In the genomic region with DNA sequence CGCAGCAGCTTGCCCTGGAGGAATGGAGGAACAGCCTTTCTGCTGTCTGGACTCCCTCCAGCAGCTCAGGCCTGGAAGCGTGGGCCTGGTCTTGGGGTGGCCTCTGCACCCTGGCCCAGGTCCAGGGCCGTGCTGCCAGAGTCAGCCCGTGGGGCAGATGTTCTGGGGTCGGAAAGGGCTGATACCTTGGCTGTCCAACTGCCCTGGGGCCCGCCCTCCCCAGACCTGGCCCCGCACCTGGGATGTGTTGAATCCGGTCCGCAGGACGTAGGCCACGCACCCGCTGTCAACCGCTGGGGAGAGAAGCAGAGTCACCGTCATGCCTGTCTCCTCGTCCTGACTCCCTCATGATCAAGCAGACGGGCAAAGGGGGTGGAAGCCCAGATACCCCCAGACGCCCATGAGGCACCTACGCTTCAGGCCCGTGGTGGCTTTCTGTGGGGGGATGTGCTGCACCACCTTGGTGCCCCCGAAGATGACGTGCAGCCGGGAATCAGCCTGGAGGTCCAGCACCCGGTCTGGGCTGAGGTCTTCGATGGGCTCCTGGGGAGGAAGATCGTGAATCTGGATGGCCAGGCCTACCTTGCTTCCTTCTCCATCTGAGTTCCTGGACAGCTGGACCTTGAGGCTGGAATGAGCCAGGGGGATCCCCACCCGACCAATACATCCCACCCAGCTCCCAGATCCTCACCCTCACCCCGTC, we compare ENCODE assay signal across 25 cellular contexts. TPM values are rescaled to one million over a fixed set of nuclear protein-coding genes. Genes with fewer than 3 reads are reported as not detected.
"Had no signal": no experiment of that assay in that cellular context is flagged by ENCODE, and none has a peak within 500 bp of the region (broad histone marks: within the 10 kb centered on the region; RNA-seq: fewer than 3 reads in every experiment).

No MANE protein-coding gene starts in this region.

- H3K36me3 Mint-ChIP-seq: natural killer cell had no signal

- H3K27ac Mint-ChIP-seq: activated naive CD8-positive, alpha-beta T cell treated with anti-CD3 and anti-CD28 coated beads, Interleukin-2, amount 10 ng/mL, durations not matched to agents 7 days and 5 days; natural killer cell; T-helper 2 cell treated with Interferon-gamma antibody and Interleukin-4, amounts not matched to agents 5 μg/mL and 100 μg/mL, for 36 hours had no signal

- H3K4me1 Mint-ChIP-seq: activated naive CD8-positive, alpha-beta T cell treated with anti-CD3 and anti-CD28 coated beads, Interleukin-2, amount 10 ng/mL, durations not matched to agents 7 days and 5 days; central memory CD8-positive, alpha-beta T cell had no signal

- H3K4me3 ChIP-seq: breast epithelium, esophagus muscularis mucosa, gastroesophageal sphincter, left ventricle myocardium inferior, ovary, prostate gland, upper lobe of right lung had no signal

- ATAC-seq: effector memory CD8-positive, alpha-beta T cell; gastroesophageal sphincter; natural killer cell; stimulated activated naive CD8-positive, alpha-beta T cell treated with anti-CD3 and anti-CD28 coated beads, Interleukin-15, Interleukin-2, amounts not matched to agents 100 U/mL and 50 U/mL, for 24 hours; T-cell; upper lobe of right lung had no signal

- H3K4me3 Mint-ChIP-seq: activated naive CD8-positive, alpha-beta T cell treated with anti-CD3 and anti-CD28 coated beads, Interleukin-2, amount 10 ng/mL, durations not matched to agents 7 days and 5 days; central memory CD8-positive, alpha-beta T cell; effector memory CD8-positive, alpha-beta T cell; natural killer cell; T-cell; T-helper 2 cell treated with Interferon-gamma antibody and Interleukin-4, amounts not matched to agents 5 μg/mL and 100 μg/mL, for 36 hours had no signal

- H3K36me3 ChIP-seq: ovary had no signal

- H3K27me3 Mint-ChIP-seq: activated naive CD8-positive, alpha-beta T cell treated with anti-CD3 and anti-CD28 coated beads, Interleukin-2, amount 10 ng/mL, durations not matched to agents 7 days and 5 days; central memory CD8-positive, alpha-beta T cell; effector memory CD8-positive, alpha-beta T cell; T-cell had no signal

- FAIRE-seq: colon, endothelial cell of umbilical vein had no signal

- H3K9me3 ChIP-seq: breast epithelium, esophagus muscularis mucosa, gastroesophageal sphincter, left ventricle myocardium inferior, ovary, prostate gland, upper lobe of right lung had no signal

- H3K27me3 ChIP-seq: breast epithelium, esophagus muscularis mucosa, gastroesophageal sphincter, ovary, upper lobe of right lung had no signal

- DNase-seq: activated CD4-positive, CD25-positive, alpha-beta regulatory T cell treated with anti-CD3 and anti-CD28 coated beads, Interleukin-2, amount 50 U/mL, for 72 hours; activated naive CD4-positive, alpha-beta T cell; activated naive CD8-positive, alpha-beta T cell treated with anti-CD3 and anti-CD28 coated beads, Interleukin-2, amount 10 ng/mL, durations not matched to agents 7 days and 5 days; activated T-cell treated with anti-CD3 and anti-CD28 coated beads, Interleukin-2, amount 50 U/mL, for 1 hour; amniotic stem cell; effector memory CD8-positive, alpha-beta T cell; head of caudate nucleus; left ventricle myocardium inferior; midbrain; natural killer cell; stimulated activated CD4-positive, alpha-beta T cell treated with anti-CD3 and anti-CD28 coated beads, Interleukin-4, amount 100 ng/mL, for 24 hours; stimulated activated naive CD8-positive, alpha-beta T cell treated with anti-CD3 and anti-CD28 coated beads, Interleukin-15, Interleukin-2, amounts not matched to agents 100 U/mL and 50 U/mL, for 24 hours; T-cell; upper lobe of right lung had no signal

- H3K9me3 Mint-ChIP-seq: activated naive CD8-positive, alpha-beta T cell treated with anti-CD3 and anti-CD28 coated beads, Interleukin-2, amount 10 ng/mL, durations not matched to agents 7 days and 5 days; central memory CD8-positive, alpha-beta T cell; effector memory CD8-positive, alpha-beta T cell; natural killer cell; T-cell; T-helper 2 cell treated with Interferon-gamma antibody and Interleukin-4, amounts not matched to agents 5 μg/mL and 100 μg/mL, for 36 hours had no signal

- H3K27ac ChIP-seq: breast epithelium, esophagus muscularis mucosa, gastroesophageal sphincter, left ventricle myocardium inferior, ovary, prostate gland, upper lobe of right lung, VCaP had no signal

- H3K4me1 ChIP-seq: breast epithelium, prostate gland, upper lobe of right lung had no signal

RNA-seq across cellular contexts. Expression of gene PBX4, which starts 37.3 kb away (rescaled TPM):
- total RNA-seq: dermis microvascular lymphatic vessel endothelial cell, endothelial cell of umbilical vein, left ventricle myocardium inferior had no signal
- polyA plus RNA-seq: endothelial cell of umbilical vein had no signal
